24 cellular contexts compared by ENCODE assay signal in the genomic region with DNA sequence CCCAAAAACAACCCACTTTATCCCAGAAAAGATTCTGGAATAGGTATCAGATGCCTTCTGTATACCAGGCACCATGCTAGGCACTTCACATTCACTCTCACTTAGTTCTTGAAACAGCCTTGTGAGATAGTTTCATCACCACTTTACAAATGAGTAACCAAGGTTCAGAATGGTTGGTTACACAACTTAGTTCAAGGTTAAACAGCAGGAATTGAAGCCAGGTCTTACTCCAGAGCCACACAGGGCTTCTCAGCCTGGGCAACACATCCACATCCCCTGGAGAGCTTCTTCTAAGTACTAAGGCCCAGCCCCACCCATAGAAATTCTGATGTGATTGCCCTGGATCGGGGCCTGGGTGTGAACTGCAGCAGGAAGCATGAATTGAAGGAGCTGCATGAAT. TPM values are rescaled to one million over a fixed set of nuclear protein-coding genes. Genes with fewer than 3 reads are reported as not detected.
DNase-seq lines count a peak whose midpoint lies in the region; ATAC-seq, FAIRE-seq and TF ChIP-seq lines count a peak whose summit lies in the region.
"Had no signal": no experiment of that assay in that cellular context is flagged by ENCODE, and none has a peak within 500 bp of the region (broad histone marks: within the 10 kb centered on the region; RNA-seq: fewer than 3 reads in every experiment).

No MANE protein-coding gene starts in this region.

- H3K9me3 Mint-ChIP-seq in activated naive CD4-positive, alpha-beta T cell treated with anti-CD3 and anti-CD28 coated beads, Interleukin-2, amount 50 U/mL, for 72 hours = no peaks in the 10 kb centered on the region
- H3K9me3 Mint-ChIP-seq in activated naive CD4-positive, alpha-beta T cell treated with anti-CD3 and anti-CD28 coated beads, Interleukin-2, amount 10 ng/mL, durations not matched to agents 7 days and 5 days = no peaks in the 10 kb centered on the region
- H3K9me3 Mint-ChIP-seq in astrocyte (ENCODE audit: unreplicated experiment) = no peaks in the 10 kb centered on the region
- H3K9me3 Mint-ChIP-seq: T-helper 1 cell treated with Interleukin-12 subunit alpha and Interleukin-12 subunit beta and Interleukin-4 antibody, amounts not matched to agents 30 μg/mL and 1 μg/mL, for 36 hours had no signal

- H3K36me3 Mint-ChIP-seq in activated naive CD4-positive, alpha-beta T cell treated with anti-CD3 and anti-CD28 coated beads, Interleukin-2, amount 50 U/mL, for 72 hours = peaks cover 7 to 26% of the 10 kb centered on the region in 2 donors
- peaks cover 71% of the 10 kb centered on the region for H3K36me3 Mint-ChIP-seq in activated naive CD4-positive, alpha-beta T cell treated with anti-CD3 and anti-CD28 coated beads, Interleukin-2, amount 10 ng/mL, durations not matched to agents 7 days and 5 days
- H3K36me3 Mint-ChIP-seq in astrocyte (ENCODE audit: low read depth, unreplicated experiment) = peaks cover 19% of the 10 kb centered on the region

- H3K4me3 ChIP-seq in astrocyte (ENCODE audit: insufficient read depth, low read depth, low read length) = no peak overlapping the region
- H3K4me3 ChIP-seq in upper lobe of left lung = no peak overlapping the region
- H3K4me3 ChIP-seq in testis = no peak overlapping the region
- H3K4me3 ChIP-seq: adrenal gland, stomach had no signal

- peaks cover 16% of the 10 kb centered on the region for H3K4me1 ChIP-seq in astrocyte (ENCODE audit: insufficient read depth, low read length)
- peaks cover 0 to 13% (median 7%) of the 10 kb centered on the region in 4 donors for H3K4me1 ChIP-seq in upper lobe of left lung
- no peaks in the 10 kb centered on the region for H3K4me1 ChIP-seq in testis
- H3K4me1 ChIP-seq: Caco-2 had no signal

- peak; percentile 18 to 58 for ATAC-seq in activated naive CD4-positive, alpha-beta T cell treated with anti-CD3 and anti-CD28 coated beads, Interleukin-2, amount 50 U/mL, for 72 hours
- ATAC-seq in left lobe of liver = peak; percentile 77
- ATAC-seq in upper lobe of left lung (ENCODE audit: low FRiP score in 2 of 2) = peak; percentile 15 to 21
- ATAC-seq in HG03354 (IDR thresholded peaks at IDR 0.05; ENCODE audit: poor library complexity, severe bottlenecking, unreplicated experiment) = no peak
- ATAC-seq: HCT116, right cardiac atrium had no signal

- FAIRE-seq in astrocyte (lab: Jason Lieb, UNC) = no peak

- H3K27me3 Mint-ChIP-seq in activated naive CD4-positive, alpha-beta T cell treated with anti-CD3 and anti-CD28 coated beads, Interleukin-2, amount 10 ng/mL, durations not matched to agents 7 days and 5 days = no peaks in the 10 kb centered on the region
- no peaks in the 10 kb centered on the region for H3K27me3 Mint-ChIP-seq in astrocyte (ENCODE audit: low read depth, unreplicated experiment)

- TF ChIP-seq CTCF in astrocyte (IDR thresholded peaks at IDR 0.05; ENCODE audit: insufficient read depth, low read depth, low read length) (no peak), upper lobe of left lung (IDR thresholded peaks at IDR 0.05) (no peak), testis (IDR thresholded peaks at IDR 0.05) (no peak)

- H3K4me3 Mint-ChIP-seq in activated naive CD4-positive, alpha-beta T cell treated with anti-CD3 and anti-CD28 coated beads, Interleukin-2, amount 10 ng/mL, durations not matched to agents 7 days and 5 days = no peak overlapping the region
- H3K4me3 Mint-ChIP-seq in astrocyte (ENCODE audit: unreplicated experiment) = no peak overlapping the region
- H3K4me3 Mint-ChIP-seq: T-helper 1 cell treated with Interleukin-12 subunit alpha and Interleukin-12 subunit beta and Interleukin-4 antibody, amounts not matched to agents 30 μg/mL and 1 μg/mL, for 36 hours had no signal

- H3K9me3 ChIP-seq in astrocyte (ENCODE audit: insufficient read depth, low read depth, low read length) (no peaks in the 10 kb centered on the region), upper lobe of left lung (no peaks in the 10 kb centered on the region), testis (no peaks in the 10 kb centered on the region)
- H3K9me3 ChIP-seq: adrenal gland, Caco-2, stomach had no signal

- H3K27me3 ChIP-seq in astrocyte (ENCODE audit: insufficient read depth, low read length) = no peaks in the 10 kb centered on the region
- no peaks in the 10 kb centered on the region for H3K27me3 ChIP-seq in upper lobe of left lung
- H3K27me3 ChIP-seq in testis = no peaks in the 10 kb centered on the region
- H3K27me3 ChIP-seq: adrenal gland, stomach had no signal

- no peak overlapping the region for H3K27ac ChIP-seq in astrocyte (ENCODE audit: low read depth, low read length)
- no peak overlapping the region for H3K27ac ChIP-seq in upper lobe of left lung
- no peak overlapping the region for H3K27ac ChIP-seq in testis
- H3K27ac ChIP-seq: adrenal gland, stomach had no signal

- no peak overlapping the region for H3K4me2 ChIP-seq in astrocyte (ENCODE audit: low read length)

- H3K36me3 ChIP-seq in astrocyte (ENCODE audit: insufficient read depth, low read length) (peaks cover 49% of the 10 kb centered on the region), upper lobe of left lung (peaks cover 52 to 98% (median 82%) of the 10 kb centered on the region in 4 donors), testis (ENCODE audit: low read depth, missing control alignments) (no peaks in the 10 kb centered on the region)

- no peak for TF ChIP-seq POLR2A in upper lobe of left lung (IDR thresholded peaks at IDR 0.05)
- TF ChIP-seq POLR2A in testis (IDR thresholded peaks at IDR 0.05) = no peak

- H3K9ac ChIP-seq in astrocyte (ENCODE audit: low read length) = no peak overlapping the region

- DNase-seq in activated naive CD4-positive, alpha-beta T cell treated with anti-CD3 and anti-CD28 coated beads, Interleukin-2, amount 50 U/mL, for 72 hours (ENCODE audit: low spot score in 2 of 2) = no peak
- DNase-seq in activated naive CD4-positive, alpha-beta T cell treated with anti-CD3 and anti-CD28 coated beads, Interleukin-2, amount 10 ng/mL, durations not matched to agents 7 days and 5 days = no peak
- no peak for DNase-seq in astrocyte (ENCODE audit: low read depth)
- no peak for DNase-seq in left lobe of liver (ENCODE audit: low spot score)
- DNase-seq in upper lobe of left lung = no peak
- no peak for DNase-seq in testis
- DNase-seq in cerebellum (ENCODE audit: low spot score) = no peak
- DNase-seq: Caco-2; effector CD4-positive, alpha-beta T cell; hypothalamus; KG1; kidney glomerular epithelial cell; NCI-H1048; NCI-H526; right cardiac atrium; Right ventricle myocardium superior; stomach had no signal

- WGBS in upper lobe of left lung, 2 donors = 65% methylated on average over 1 of the region's 1 CpG; no CpG with 5 or more reads in 1 of the 2 donors
- WGBS in testis, 2 donors = 71 to 81% methylated on average over 1 of the region's 1 CpG

- H4K20me1 ChIP-seq in astrocyte (ENCODE audit: insufficient read depth, low read length) = no peaks in the 10 kb centered on the region

- peaks cover 3% of the 10 kb centered on the region for H3K79me2 ChIP-seq in astrocyte (ENCODE audit: insufficient read depth, low read length)

- no peak overlapping the region for H2AFZ ChIP-seq in astrocyte (ENCODE audit: low read depth, low read length)

- peak overlapping the region in 1 of 2 donors; percentile 57 for H3K27ac Mint-ChIP-seq in activated naive CD4-positive, alpha-beta T cell treated with anti-CD3 and anti-CD28 coated beads, Interleukin-2, amount 50 U/mL, for 72 hours
- H3K27ac Mint-ChIP-seq in activated naive CD4-positive, alpha-beta T cell treated with anti-CD3 and anti-CD28 coated beads, Interleukin-2, amount 10 ng/mL, durations not matched to agents 7 days and 5 days = no peak overlapping the region
- H3K27ac Mint-ChIP-seq in astrocyte (ENCODE audit: unreplicated experiment) = peak overlapping the region; percentile 41
- H3K27ac Mint-ChIP-seq: T-helper 1 cell treated with Interleukin-12 subunit alpha and Interleukin-12 subunit beta and Interleukin-4 antibody, amounts not matched to agents 30 μg/mL and 1 μg/mL, for 36 hours had no signal

- CTCF ChIA-PET in activated naive CD4-positive, alpha-beta T cell treated with anti-CD3 and anti-CD28 coated beads, Interleukin-2, amount 10 ng/mL, durations not matched to agents 7 days and 5 days (lab: Charles Lee) = no interaction called here

- intact Hi-C loops in testis (cut with DNase I; ENCODE audit: low total_unique reads) = no loop called here

- no peak for TF ChIP-seq EP300 in upper lobe of left lung (IDR thresholded peaks at IDR 0.05)

- peaks cover 19% of the 10 kb centered on the region for H3K4me1 Mint-ChIP-seq in activated naive CD4-positive, alpha-beta T cell treated with anti-CD3 and anti-CD28 coated beads, Interleukin-2, amount 10 ng/mL, durations not matched to agents 7 days and 5 days
- peaks cover 20% of the 10 kb centered on the region for H3K4me1 Mint-ChIP-seq in astrocyte (ENCODE audit: low read depth, unreplicated experiment)

RNA-seq across cellular contexts. Expression of gene WHAMM, which starts 18.6 kb away (rescaled TPM):
- 1 to 10 TPM; 2.5 to 9.4 TPM for total RNA-seq in activated naive CD4-positive, alpha-beta T cell treated with anti-CD3 and anti-CD28 coated beads, Interleukin-2, amount 50 U/mL, for 72 hours
- total RNA-seq in astrocyte (8.3 and 9.4 TPM in 2 replicates), left lobe of liver (5.0 TPM), upper lobe of left lung (10 to 100 TPM; 10.6 to 15.7 (median 11.6) TPM), testis (10 to 100 TPM in 1 of 2 donors, 1 to 10 TPM in 1; 9.8 to 11.0 TPM), cerebellum (3.6 TPM)
- 5.3 TPM for polyA plus RNA-seq in testis (ENCODE audit: insufficient read depth, low read depth, low replicate concordance)

RNA-seq across cellular contexts. Expression of gene FSD2, which starts 22.2 kb away (rescaled TPM):
- not detected for total RNA-seq in activated naive CD4-positive, alpha-beta T cell treated with anti-CD3 and anti-CD28 coated beads, Interleukin-2, amount 50 U/mL, for 72 hours
- total RNA-seq in astrocyte = 0.09 TPM in 1 of 2 replicates, not detected in the other
- total RNA-seq in left lobe of liver = not detected
- total RNA-seq in upper lobe of left lung = under 1 TPM in 1 of 6 donors, not detected in 5; 0.86 TPM
- under 1 TPM in 1 of 2 donors, not detected in 1; 0.19 TPM for total RNA-seq in testis
- polyA plus RNA-seq in testis (ENCODE audit: insufficient read depth, low read depth, low replicate concordance) = 0.95 TPM
- total RNA-seq in cerebellum = not detected
- total RNA-seq: adrenal gland, Caco-2, fibroblast of villous mesenchyme, G401 had no signal
- polyA plus RNA-seq: urinary bladder had no signal
